27 cellular contexts compared by ENCODE assay signal in genomic region chr15:76999996-77000395, GRCh38. TPM values are rescaled to one million over a fixed set of nuclear protein-coding genes. Genes with fewer than 3 reads are reported as not detected.
DNase-seq lines count a peak whose midpoint lies in the region; ATAC-seq, FAIRE-seq and TF ChIP-seq lines count a peak whose summit lies in the region.
"Had no signal": no experiment of that assay in that cellular context is flagged by ENCODE, and none has a peak within 500 bp of the region (broad histone marks: within the 10 kb centered on the region; RNA-seq: fewer than 3 reads in every experiment).

No MANE protein-coding gene starts in this region.

- no peak overlapping the region for H3K4me3 ChIP-seq in naive thymus-derived CD4-positive, alpha-beta T cell (ENCODE audit: low read length)
- H3K4me3 ChIP-seq: A549, adrenal gland, heart right ventricle had no signal

- no peak for DNase-seq in activated CD4-positive, alpha-beta T cell treated with anti-CD3 and anti-CD28 coated beads, Interleukin-2, amount 10 ng/mL, durations not matched to agents 24 days and 14 days
- DNase-seq in activated CD4-positive, alpha-beta T cell treated with anti-CD3 and anti-CD28 coated beads, Interleukin-2, amount 50 U/mL, for 1 hour, result no peak
- peak; percentile 50 for DNase-seq in CD14-positive monocyte (ENCODE audit: low spot score)
- DNase-seq in activated CD4-positive, alpha-beta memory T cell treated with anti-CD3 and anti-CD28 coated beads, Interleukin-2, amount 10 ng/mL, durations not matched to agents 7 days and 5 days, result no peak
- DNase-seq in naive thymus-derived CD4-positive, alpha-beta T cell, result no peak
- DNase-seq in GM12892 (ENCODE audit: insufficient read length), result no peak
- DNase-seq in NCI-H2196 treated with DMSO at 0.1 percent for 48 hours (lab: John Stamatoyannopoulos, UW; ENCODE audit: unreplicated experiment), result no peak
- no peak for DNase-seq in dedifferentiated amniotic fluid mesenchymal stem cell (ENCODE audit: extremely low spot score)
- DNase-seq: adrenal gland; brain microvascular endothelial cell; foreskin keratinocyte; H7; heart right ventricle; KG1; left colon; MM.1S; NCI-H2171; NCI-H524; stimulated activated CD4-positive, alpha-beta T cell treated with anti-CD3 and anti-CD28 coated beads, Interleukin-2, amount 100 ng/mL, for 24 hours had no signal

- no peaks in the 10 kb centered on the region for H3K9me3 ChIP-seq in naive thymus-derived CD4-positive, alpha-beta T cell (ENCODE audit: control insufficient read depth in 2 of 3, low read length in 3 of 3)
- H3K9me3 ChIP-seq: A549, adrenal gland, heart right ventricle had no signal

- H3K36me3 ChIP-seq in naive thymus-derived CD4-positive, alpha-beta T cell (ENCODE audit: control insufficient read depth in 2 of 3, insufficient read depth in 3 of 3, low read length in 3 of 3), result peaks cover 0 to 8% (median 3%) of the 10 kb centered on the region in 3 experiments
- H3K36me3 ChIP-seq: adrenal gland, brain microvascular endothelial cell had no signal

- H3K4me3 Mint-ChIP-seq in activated CD4-positive, alpha-beta T cell treated with anti-CD3 and anti-CD28 coated beads, Interleukin-2, amount 10 ng/mL, durations not matched to agents 24 days and 14 days, result peak overlapping the region; percentile 26
- peak overlapping the region in 1 of 2 donors; percentile 35 for H3K4me3 Mint-ChIP-seq in CD14-positive monocyte
- H3K4me3 Mint-ChIP-seq in activated CD4-positive, alpha-beta memory T cell treated with anti-CD3 and anti-CD28 coated beads, Interleukin-2, amount 10 ng/mL, durations not matched to agents 7 days and 5 days, result no peak overlapping the region
- peak overlapping the region in 3 of 10 donors; percentile 9 to 45 (median 20) for H3K4me3 Mint-ChIP-seq in naive thymus-derived CD4-positive, alpha-beta T cell
- H3K4me3 Mint-ChIP-seq: B cell had no signal

- no peak for ATAC-seq in naive thymus-derived CD4-positive, alpha-beta T cell
- ATAC-seq: A549, esophagus mucosa, foreskin keratinocyte, heart right ventricle, left colon had no signal

- intact Hi-C loops in activated CD4-positive, alpha-beta T cell treated with anti-CD3 and anti-CD28 coated beads, Interleukin-2, amount 10 ng/mL, durations not matched to agents 24 days and 14 days (cut with micrococcal nuclease), result loop anchor here (5.0 kb wide), 1 partner anchor 68 kb away; the partner anchor contains the start of gene RCN2
- intact Hi-C loops in CD14-positive monocyte (cut with micrococcal nuclease), result loop anchor here in 1 of 2 donors (10.0 kb wide), 1 partner anchor 65 kb away; no protein-coding TSS in a partner anchor
- intact Hi-C loops in naive thymus-derived CD4-positive, alpha-beta T cell (cut with micrococcal nuclease), result no loop called here

- no peak for FAIRE-seq in GM12892 (lab: Jason Lieb, UNC)
- FAIRE-seq: A549, D721Med, GM12891, RCC 7860 had no signal

- TF ChIP-seq CTCF in CD14-positive monocyte (IDR thresholded peaks at IDR 0.05), result no peak

- H3K27me3 Mint-ChIP-seq in activated CD4-positive, alpha-beta T cell treated with anti-CD3 and anti-CD28 coated beads, Interleukin-2, amount 10 ng/mL, durations not matched to agents 24 days and 14 days, result no peaks in the 10 kb centered on the region
- H3K27me3 Mint-ChIP-seq in CD14-positive monocyte (ENCODE audit: low read depth in 3 of 3), result peaks cover 0 to 3% (median 0%) of the 10 kb centered on the region in 3 donors
- H3K27me3 Mint-ChIP-seq in activated CD4-positive, alpha-beta memory T cell treated with anti-CD3 and anti-CD28 coated beads, Interleukin-2, amount 10 ng/mL, durations not matched to agents 7 days and 5 days, result no peaks in the 10 kb centered on the region
- no peaks in the 10 kb centered on the region for H3K27me3 Mint-ChIP-seq in naive thymus-derived CD4-positive, alpha-beta T cell
- H3K27me3 Mint-ChIP-seq: B cell had no signal

- H3K9me3 Mint-ChIP-seq in activated CD4-positive, alpha-beta T cell treated with anti-CD3 and anti-CD28 coated beads, Interleukin-2, amount 10 ng/mL, durations not matched to agents 24 days and 14 days, result peaks cover 3% of the 10 kb centered on the region
- no peaks in the 10 kb centered on the region for H3K9me3 Mint-ChIP-seq in CD14-positive monocyte
- H3K9me3 Mint-ChIP-seq in activated CD4-positive, alpha-beta memory T cell treated with anti-CD3 and anti-CD28 coated beads, Interleukin-2, amount 10 ng/mL, durations not matched to agents 7 days and 5 days, result no peaks in the 10 kb centered on the region
- H3K9me3 Mint-ChIP-seq in naive thymus-derived CD4-positive, alpha-beta T cell, result peaks cover 0 to 3% (median 0%) of the 10 kb centered on the region in 11 donors

- peaks cover 72% of the 10 kb centered on the region for H3K4me1 Mint-ChIP-seq in activated CD4-positive, alpha-beta T cell treated with anti-CD3 and anti-CD28 coated beads, Interleukin-2, amount 10 ng/mL, durations not matched to agents 24 days and 14 days
- H3K4me1 Mint-ChIP-seq in CD14-positive monocyte, result peaks cover 95% of the 10 kb centered on the region
- H3K4me1 Mint-ChIP-seq in activated CD4-positive, alpha-beta memory T cell treated with anti-CD3 and anti-CD28 coated beads, Interleukin-2, amount 10 ng/mL, durations not matched to agents 7 days and 5 days, result peaks cover 80% of the 10 kb centered on the region
- peaks cover 74 to 92% (median 81%) of the 10 kb centered on the region in 7 donors for H3K4me1 Mint-ChIP-seq in naive thymus-derived CD4-positive, alpha-beta T cell

- peaks cover 63% of the 10 kb centered on the region for H3K36me3 Mint-ChIP-seq in activated CD4-positive, alpha-beta T cell treated with anti-CD3 and anti-CD28 coated beads, Interleukin-2, amount 10 ng/mL, durations not matched to agents 24 days and 14 days (ENCODE audit: low read depth)
- H3K36me3 Mint-ChIP-seq in CD14-positive monocyte, result peaks cover 33 to 59% of the 10 kb centered on the region in 2 donors
- peaks cover 78% of the 10 kb centered on the region for H3K36me3 Mint-ChIP-seq in activated CD4-positive, alpha-beta memory T cell treated with anti-CD3 and anti-CD28 coated beads, Interleukin-2, amount 10 ng/mL, durations not matched to agents 7 days and 5 days (ENCODE audit: low read depth)
- H3K36me3 Mint-ChIP-seq in naive thymus-derived CD4-positive, alpha-beta T cell, result peaks cover 4 to 55% (median 6%) of the 10 kb centered on the region in 5 donors

- TF ChIP-seq POLR2A in GM12892 (IDR thresholded peaks at IDR 0.05; ENCODE audit: low read depth, low read length), result no peak

- H3K27me3 ChIP-seq in naive thymus-derived CD4-positive, alpha-beta T cell (ENCODE audit: control insufficient read depth in 2 of 2, insufficient read depth in 2 of 2, low read length in 2 of 2), result no peaks in the 10 kb centered on the region
- H3K27me3 ChIP-seq: adrenal gland, brain microvascular endothelial cell, foreskin keratinocyte, heart right ventricle had no signal

- POLR2A ChIA-PET in activated CD4-positive, alpha-beta memory T cell treated with anti-CD3 and anti-CD28 coated beads, Interleukin-2, amount 10 ng/mL, durations not matched to agents 7 days and 5 days (lab: Charles Lee), result interaction anchor here (1.1 to 7.4 kb wide), 4 partner anchors 12 to 25 kb away, joined by 3 to 188 read pairs (median 32); no protein-coding TSS in a partner anchor
- POLR2A ChIA-PET in naive thymus-derived CD4-positive, alpha-beta T cell (lab: Charles Lee), result interaction anchor here (1.3 to 6.2 kb wide), 2 partner anchors 11 to 23 kb away, joined by 5 to 81 read pairs; no protein-coding TSS in a partner anchor

- CTCF ChIA-PET in activated CD4-positive, alpha-beta memory T cell treated with anti-CD3 and anti-CD28 coated beads, Interleukin-2, amount 10 ng/mL, durations not matched to agents 7 days and 5 days (lab: Charles Lee), result interaction anchor here (3.6 kb wide), 1 partner anchor 27 kb away, joined by 20 read pairs; no protein-coding TSS in a partner anchor
- CTCF ChIA-PET in naive thymus-derived CD4-positive, alpha-beta T cell (lab: Charles Lee), result interaction anchor here (1.0 kb wide), 1 partner anchor 13 kb away, joined by 4 read pairs; no protein-coding TSS in a partner anchor

- peak overlapping the region; percentile 14 for H3K27ac ChIP-seq in naive thymus-derived CD4-positive, alpha-beta T cell (ENCODE audit: low read depth, low read length)
- H3K27ac ChIP-seq: A549, adrenal gland, brain microvascular endothelial cell, foreskin keratinocyte had no signal

- H3K4me1 ChIP-seq in naive thymus-derived CD4-positive, alpha-beta T cell (ENCODE audit: control insufficient read depth in 2 of 2, insufficient read depth in 2 of 2, low read length in 2 of 2), result peaks cover 70 to 87% of the 10 kb centered on the region in 2 donors
- H3K4me1 ChIP-seq: foreskin keratinocyte had no signal

- H3K27ac Mint-ChIP-seq in activated CD4-positive, alpha-beta T cell treated with anti-CD3 and anti-CD28 coated beads, Interleukin-2, amount 10 ng/mL, durations not matched to agents 24 days and 14 days, result peak overlapping the region; percentile 63
- peak overlapping the region; percentile 76 to 99 (median 85) for H3K27ac Mint-ChIP-seq in CD14-positive monocyte
- peak overlapping the region; percentile 30 for H3K27ac Mint-ChIP-seq in activated CD4-positive, alpha-beta memory T cell treated with anti-CD3 and anti-CD28 coated beads, Interleukin-2, amount 10 ng/mL, durations not matched to agents 7 days and 5 days
- H3K27ac Mint-ChIP-seq in naive thymus-derived CD4-positive, alpha-beta T cell, result peak overlapping the region in 6 of 9 donors; percentile 36 to 97 (median 68)

RNA-seq across cellular contexts. Expression of gene PSTPIP1, which starts 5.1 kb away (rescaled TPM):
- total RNA-seq in activated CD4-positive, alpha-beta T cell treated with anti-CD3 and anti-CD28 coated beads, Interleukin-2, amount 10 ng/mL, durations not matched to agents 24 days and 14 days, result 182 and 186 TPM in 2 replicates
- 10 to 100 TPM; 85.9 to 86.8 TPM for polyA plus RNA-seq in CD14-positive monocyte
- total RNA-seq in activated CD4-positive, alpha-beta memory T cell treated with anti-CD3 and anti-CD28 coated beads, Interleukin-2, amount 10 ng/mL, durations not matched to agents 7 days and 5 days, result 100 to 1,000 TPM; 181 to 187 TPM
- total RNA-seq in naive thymus-derived CD4-positive, alpha-beta T cell, result 100 to 1,000 TPM; 101 to 182 (median 146) TPM
- polyA plus RNA-seq in naive thymus-derived CD4-positive, alpha-beta T cell, result 10 to 100 TPM; 29.1 to 38.2 TPM
- polyA plus RNA-seq in GM12892 (2012; ENCODE audit: missing spikeins), result 6.4 TPM
- total RNA-seq: HT1080, SK-MEL-5 had no signal
- polyA plus RNA-seq: A549 had no signal

Comparison
In these comparisons a context has a peak if more than half of its experiments do, and no peak if none do; other contexts are left out.
1. H3K27ac Mint-ChIP-seq: peak in every context shown above with its lines; median percentile 85 in CD14-positive monocyte; 68 in naive thymus-derived CD4-positive, alpha-beta T cell; 63 in activated CD4-positive, alpha-beta T cell treated with anti-CD3 and anti-CD28 coated beads, Interleukin-2, amount 10 ng/mL, durations not matched to agents 24 days and 14 days; 30 in activated CD4-positive, alpha-beta memory T cell treated with anti-CD3 and anti-CD28 coated beads, Interleukin-2, amount 10 ng/mL, durations not matched to agents 7 days and 5 days.